In genomic region chr1:93910305-93910704, GRCh38 we compare ENCODE assay signal across 10 cellular contexts. TPM values are rescaled to one million over a fixed set of nuclear protein-coding genes. Genes with fewer than 3 reads are reported as not detected.
DNase-seq lines count a peak whose midpoint lies in the region; ATAC-seq, FAIRE-seq and TF ChIP-seq lines count a peak whose summit lies in the region.
"Had no signal": no experiment of that assay in that cellular context is flagged by ENCODE, and none has a peak within 500 bp of the region (broad histone marks: within the 10 kb centered on the region; RNA-seq: fewer than 3 reads in every experiment).

No MANE protein-coding gene starts in this region.

- peak overlapping the region; percentile 83 to 100 for H3K27ac ChIP-seq in A549
- H3K27ac ChIP-seq in H9 (ENCODE audit: insufficient read length, low read depth, low read length) = no peak overlapping the region

- TF ChIP-seq RAD21 in A549 (conservative IDR thresholded peaks at IDR 0.05 in 1 of 2, IDR thresholded peaks at IDR 0.05 in 1 of 2) = no peak

- no peak overlapping the region for H3K23ac ChIP-seq in H9 (ENCODE audit: insufficient read length, low read depth, low read length)

- TF ChIP-seq CTCF in A549 (IDR thresholded peaks at IDR 0.05) (no peak), H9 (conservative IDR thresholded peaks at IDR 0.05) (no peak), GM10266 (IDR thresholded peaks at IDR 0.05; ENCODE audit: control insufficient read depth, insufficient read depth, low read depth, missing control alignments) (no peak)

- no peak overlapping the region for H2BK5ac ChIP-seq in H9 (ENCODE audit: insufficient read length, low read length)

- H3K9me3 ChIP-seq in A549 (0 out of 3 replicates have a peak, but pooled peaks cover 4% of the 10 kb centered on the region), H9 (ENCODE audit: control insufficient read depth, low read depth, low read length) (no peaks in the 10 kb centered on the region)
- H3K9me3 ChIP-seq: HAP-1 had no signal

- peaks cover 12 to 14% of the 10 kb centered on the region in 2 experiments; a peak in 4 of 5 replicates for H3K9me3 Mint-ChIP-seq in H9
- peaks cover 5% of the 10 kb centered on the region for H3K9me3 Mint-ChIP-seq in activated naive CD8-positive, alpha-beta T cell treated with anti-CD3 and anti-CD28 coated beads, Interleukin-2, amount 50 U/mL, for 24 hours
- H3K9me3 Mint-ChIP-seq in naive thymus-derived CD8-positive, alpha-beta T cell = peaks cover 0 to 6% (median 0%) of the 10 kb centered on the region in 9 donors

- no peak overlapping the region for H3K14ac ChIP-seq in H9 (ENCODE audit: insufficient read depth, low read length)

- TF ChIP-seq EP300 in A549 (IDR thresholded peaks at IDR 0.05) = no peak

- DNase-seq in A549 (ENCODE audit: low read depth in 1 of 2, low spot score in 1 of 2) (no peak), H9 (no peak), NCI-H187 treated with DMSO at 0.1 percent for 48 hours (lab: John Stamatoyannopoulos, UW) (no peak), GM10266 (ENCODE audit: extremely low spot score) (no peak), SW480 (ENCODE audit: low spot score) (no peak)
- no peak for DNase-seq in activated naive CD8-positive, alpha-beta T cell treated with anti-CD3 and anti-CD28 coated beads, Interleukin-2, amount 50 U/mL, for 24 hours
- DNase-seq in naive thymus-derived CD8-positive, alpha-beta T cell = no peak
- DNase-seq: Right ventricle myocardium superior had no signal

- POLR2A ChIA-PET in A549 (lab: Yijun Ruan, JAX) = interaction anchor here (0.6 to 2.7 kb wide), 3 partner anchors 30 to 1078 kb away, joined by 3 to 11 read pairs (median 4); no protein-coding TSS in a partner anchor
- POLR2A ChIA-PET in naive thymus-derived CD8-positive, alpha-beta T cell (lab: Charles Lee) = interaction anchor here (0.7 to 3.6 kb wide), 5 partner anchors 27 to 297 kb away, joined by 5 to 33 read pairs (median 10); partner anchors contain the start of gene DNTTIP2

- no peak overlapping the region for H3K18ac ChIP-seq in H9 (ENCODE audit: insufficient read length, low read depth, low read length)

- H2AK5ac ChIP-seq in H9 (ENCODE audit: insufficient read length, low read length) = no peak overlapping the region

- H4K20me1 ChIP-seq in H9 (ENCODE audit: control insufficient read depth, insufficient read depth, insufficient read length) = no peaks in the 10 kb centered on the region

- peak overlapping the region; percentile 57 to 80 for H3K4me3 Mint-ChIP-seq in H9
- H3K4me3 Mint-ChIP-seq in activated naive CD8-positive, alpha-beta T cell treated with anti-CD3 and anti-CD28 coated beads, Interleukin-2, amount 50 U/mL, for 24 hours = peak overlapping the region; percentile 86
- H3K4me3 Mint-ChIP-seq in naive thymus-derived CD8-positive, alpha-beta T cell = peak overlapping the region; percentile 76 to 95 (median 84)

- H3K9ac ChIP-seq in H9 (ENCODE audit: extremely low read depth, insufficient read length, low read length) = no peak overlapping the region

- H3K4ac ChIP-seq in H9 (ENCODE audit: low read depth, low read length) = no peak overlapping the region

- no peak overlapping the region for H2BK20ac ChIP-seq in H9 (ENCODE audit: low read depth, low read length, poor library complexity, severe bottlenecking)

- H2BK15ac ChIP-seq in H9 (ENCODE audit: low read depth, low read length) = no peak overlapping the region

- no peaks in the 10 kb centered on the region for H3K79me1 ChIP-seq in H9 (ENCODE audit: insufficient read depth, low read depth, low read length, poor library complexity, severe bottlenecking)

- peaks cover 0 to 6% (median 3%) of the 10 kb centered on the region in 3 experiments; a peak in 3 of 7 replicates for H3K36me3 Mint-ChIP-seq in H9 (ENCODE audit: insufficient read depth in 1 of 3, low read depth in 3 of 3)
- peaks cover 5% of the 10 kb centered on the region for H3K36me3 Mint-ChIP-seq in activated naive CD8-positive, alpha-beta T cell treated with anti-CD3 and anti-CD28 coated beads, Interleukin-2, amount 50 U/mL, for 24 hours (ENCODE audit: low read depth)
- no peaks in the 10 kb centered on the region for H3K36me3 Mint-ChIP-seq in naive thymus-derived CD8-positive, alpha-beta T cell

- no peak overlapping the region for H4K91ac ChIP-seq in H9 (ENCODE audit: insufficient read length, low read depth, low read length)

- FAIRE-seq in A549 (lab: Jason Lieb, UNC) = no peak

- H3K27ac Mint-ChIP-seq in H9 = no peak overlapping the region
- peak overlapping the region; percentile 82 for H3K27ac Mint-ChIP-seq in activated naive CD8-positive, alpha-beta T cell treated with anti-CD3 and anti-CD28 coated beads, Interleukin-2, amount 50 U/mL, for 24 hours
- peak overlapping the region; percentile 61 to 95 (median 90) for H3K27ac Mint-ChIP-seq in naive thymus-derived CD8-positive, alpha-beta T cell

- H2BK120ac ChIP-seq in H9 (ENCODE audit: low read depth, low read length, poor library complexity, severe bottlenecking) = no peak overlapping the region

- H3K56ac ChIP-seq in H9 (ENCODE audit: insufficient read length, low read depth, low read length) = no peak overlapping the region

- H3T11ph ChIP-seq in H9 (ENCODE audit: low read length) = no peak overlapping the region

- peaks cover 6% of the 10 kb centered on the region for H3K23me2 ChIP-seq in H9 (ENCODE audit: insufficient read length, low read depth, low read length, poor library complexity, severe bottlenecking)

- peaks cover 5% of the 10 kb centered on the region; the same call in 1 of the 2 replicates for H3K79me2 ChIP-seq in H9 (ENCODE audit: insufficient read depth, low read length)

- no peak overlapping the region for H2AFZ ChIP-seq in H9 (ENCODE audit: low read length)

- H3K4me1 ChIP-seq in A549 = peaks cover 5% of the 10 kb centered on the region
- H3K4me1 ChIP-seq in H9 (ENCODE audit: insufficient read depth, low read length) = no peaks in the 10 kb centered on the region

- no peak overlapping the region for H2BK12ac ChIP-seq in H9 (ENCODE audit: insufficient read length, low read depth, low read length)

- ATAC-seq in A549 (no peak), HG02970 (IDR thresholded peaks at IDR 0.05; ENCODE audit: low FRiP score, unreplicated experiment) (no peak)
- no peak for ATAC-seq in activated naive CD8-positive, alpha-beta T cell treated with anti-CD3 and anti-CD28 coated beads, Interleukin-2, amount 50 U/mL, for 24 hours
- no peak for ATAC-seq in naive thymus-derived CD8-positive, alpha-beta T cell

- H4K5ac ChIP-seq in H9 (ENCODE audit: insufficient read length, low read depth, low read length) = no peak overlapping the region

- 93% methylated on average over 4 of the region's 4 CpGs for WGBS in A549 (ENCODE audit: missing lambda C conversion rate)
- no CpG with 5 or more reads among the region's 4 CpGs for WGBS in H9 (ENCODE audit: extremely low coverage, insufficient read length, low lambda C conversion rate)

- H3K4me3 ChIP-seq in A549 = no peak overlapping the region

- peaks cover 12% of the 10 kb centered on the region for H3K27me3 Mint-ChIP-seq in H9 (ENCODE audit: low read depth)
- no peaks in the 10 kb centered on the region for H3K27me3 Mint-ChIP-seq in activated naive CD8-positive, alpha-beta T cell treated with anti-CD3 and anti-CD28 coated beads, Interleukin-2, amount 50 U/mL, for 24 hours
- H3K27me3 Mint-ChIP-seq in naive thymus-derived CD8-positive, alpha-beta T cell = peaks cover 0 to 5% (median 0%) of the 10 kb centered on the region in 5 donors

- peak overlapping the region; percentile 68 for H3K4me2 ChIP-seq in A549
- H3K4me2 ChIP-seq in H9 (ENCODE audit: insufficient read depth, insufficient read length, low read length) = peak overlapping the region; percentile 64

- TF ChIP-seq POLR2A in A549 (IDR thresholded peaks at IDR 0.05; ENCODE audit: low read length) = no peak

- H4K8ac ChIP-seq in H9 (replicated peaks; ENCODE audit: insufficient read length, low read depth, low read length) = no peak overlapping the region

- H3K27me3 ChIP-seq in H9 (ENCODE audit: insufficient read depth, low read length) = no peaks in the 10 kb centered on the region

- peaks cover 23 to 32% of the 10 kb centered on the region in 2 experiments for H3K4me1 Mint-ChIP-seq in H9
- H3K4me1 Mint-ChIP-seq in activated naive CD8-positive, alpha-beta T cell treated with anti-CD3 and anti-CD28 coated beads, Interleukin-2, amount 50 U/mL, for 24 hours = peaks cover 33% of the 10 kb centered on the region
- H3K4me1 Mint-ChIP-seq in naive thymus-derived CD8-positive, alpha-beta T cell = peaks cover 13 to 34% (median 28%) of the 10 kb centered on the region in 4 donors

- CTCF ChIA-PET in A549 (lab: Yijun Ruan, JAX) = interaction anchor here (0.7 to 2.1 kb wide), 21 partner anchors 9 to 129 kb away, joined by 3 to 15 read pairs (median 4); no protein-coding TSS in a partner anchor

TF ChIP-seq in A549, 52 proteins besides CTCF, POLR2A, EP300 and RAD21 (continues in another document):
- TF ChIP-seq TFCP2L1 (CRISPR knock-in tag; IDR thresholded peaks at IDR 0.05) (no peak), KDM1A (IDR thresholded peaks at IDR 0.05; ENCODE audit: low read depth) (no peak), NR3C1 (IDR thresholded peaks at IDR 0.05) (no peak), SREBF2 (IDR thresholded peaks at IDR 0.05) (no peak), ZNF302 (CRISPR knock-in tag; IDR thresholded peaks at IDR 0.05) (no peak), CBX2 (IDR thresholded peaks at IDR 0.05; ENCODE audit: borderline replicate concordance, low read depth) (no peak), CHD2 (IDR thresholded peaks at IDR 0.05; ENCODE audit: low read length, partially characterized antibody) (no peak)

RNA-seq across cellular contexts. Expression of gene GCLM, which starts 1.1 kb away (rescaled TPM):
- polyA plus RNA-seq in A549 (2011; rRNA removed) (160 and 163 TPM in 2 replicates), A549 (2017; fragmentation: RNase III; extraction: RNeasy Plus Mini Kit Qiagen cat#74134 plus additional on column Dnase treatment) (90.2 to 100 TPM (median 92.3 TPM) in 3 replicates)
- polyA plus RNA-seq in A549 (2012; cell fraction: cytosol; rRNA removed) = 41.0 and 50.0 TPM in 2 replicates
- polyA plus RNA-seq in A549 (2012; cell fraction: nucleus; rRNA removed) = 15.8 and 16.0 TPM in 2 replicates
- polyA minus RNA-seq in A549 (2011; rRNA and poly(A)+ RNA removed) = 63.5 and 66.8 TPM in 2 replicates
- 14.9 and 15.4 TPM in 2 replicates for total RNA-seq in H9 (2021)
- 10 to 100 TPM; 18.5 to 19.3 TPM for total RNA-seq in naive thymus-derived CD8-positive, alpha-beta T cell
- polyA plus RNA-seq in naive thymus-derived CD8-positive, alpha-beta T cell = 10 to 100 TPM; 11.3 to 18.2 (median 14.2) TPM

RNA-seq across cellular contexts. Expression of gene DNTTIP2, which starts 31.3 kb away (rescaled TPM):
- polyA plus RNA-seq in A549 (2011; rRNA removed) = 41.5 and 45.7 TPM in 2 replicates
- polyA plus RNA-seq in A549 (2012; cell fraction: cytosol; rRNA removed) = 5.4 and 7.7 TPM in 2 replicates
- 7.1 and 7.9 TPM in 2 replicates for polyA plus RNA-seq in A549 (2012; cell fraction: nucleus; rRNA removed)
- 39.1 to 42.0 TPM (median 40.6 TPM) in 3 replicates for polyA plus RNA-seq in A549 (2017; fragmentation: RNase III; extraction: RNeasy Plus Mini Kit Qiagen cat#74134 plus additional on column Dnase treatment)
- polyA minus RNA-seq in A549 (2011; rRNA and poly(A)+ RNA removed) = 18.8 and 19.2 TPM in 2 replicates
- 96.0 and 101 TPM in 2 replicates for total RNA-seq in H9 (2021)
- 10 to 100 TPM; 74.2 to 87.6 TPM for total RNA-seq in naive thymus-derived CD8-positive, alpha-beta T cell
- polyA plus RNA-seq in naive thymus-derived CD8-positive, alpha-beta T cell = 10 to 100 TPM; 68.8 to 72.9 (median 70.9) TPM

Comparison
In these comparisons a context has a peak if more than half of its experiments do, and no peak if none do; other contexts are left out.
1. H3K27ac Mint-ChIP-seq: peak in activated naive CD8-positive, alpha-beta T cell treated with anti-CD3 and anti-CD28 coated beads, Interleukin-2, amount 50 U/mL, for 24 hours (single experiment) and naive thymus-derived CD8-positive, alpha-beta T cell (10 of 10); none in H9 (0 of 3).
2. Peak in every context shown above with its lines, with median percentiles within 50 percentile points of each other: H3K4me3 Mint-ChIP-seq.